ENCODE assay signal across 1 cellular context in the genomic region with DNA sequence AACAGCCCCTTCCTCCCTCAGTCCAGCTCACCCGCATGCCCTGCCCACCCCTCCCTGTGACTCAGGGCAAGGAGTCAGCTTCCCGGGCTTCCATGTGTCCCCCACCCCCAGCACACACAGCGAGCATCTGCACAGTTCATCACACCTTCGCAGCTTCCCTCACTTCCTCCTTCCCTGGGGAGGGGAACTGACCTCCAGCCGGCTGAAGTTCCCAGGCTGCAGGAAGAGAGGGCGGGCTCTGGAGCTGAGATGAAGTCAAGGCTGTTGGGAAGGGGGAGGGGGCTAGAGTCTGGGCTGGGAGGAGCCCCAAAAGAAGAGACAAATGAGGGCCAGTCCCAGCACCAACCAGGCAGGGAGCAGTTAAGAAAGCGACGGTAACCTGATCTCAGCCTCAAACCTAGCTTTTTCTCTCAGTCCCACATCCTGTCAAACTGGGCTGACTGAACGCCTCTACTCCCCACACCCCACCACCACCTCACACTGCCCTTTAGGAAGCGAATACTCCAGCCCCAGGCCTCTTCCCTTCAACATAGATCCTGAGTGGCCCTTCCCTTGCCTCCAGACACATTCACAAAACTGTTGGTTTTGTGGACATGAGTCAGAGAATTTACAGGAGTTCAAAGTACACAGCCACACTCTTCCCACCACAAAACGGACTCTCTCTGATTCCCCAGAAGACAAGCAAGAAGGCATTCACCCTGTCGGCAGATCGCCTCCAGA.
A peak's percentile ranks its signal among the peaks of the same experiment; 100 is the strongest.
TF ChIP-seq lines count a peak whose summit lies in the region.

No MANE protein-coding gene starts in this region.

TF ChIP-seq in HEK293, 187 proteins besides CTCF, POLR2A, EP300 and RAD21 (continued from another document):
- TF ChIP-seq, protein P1, sequence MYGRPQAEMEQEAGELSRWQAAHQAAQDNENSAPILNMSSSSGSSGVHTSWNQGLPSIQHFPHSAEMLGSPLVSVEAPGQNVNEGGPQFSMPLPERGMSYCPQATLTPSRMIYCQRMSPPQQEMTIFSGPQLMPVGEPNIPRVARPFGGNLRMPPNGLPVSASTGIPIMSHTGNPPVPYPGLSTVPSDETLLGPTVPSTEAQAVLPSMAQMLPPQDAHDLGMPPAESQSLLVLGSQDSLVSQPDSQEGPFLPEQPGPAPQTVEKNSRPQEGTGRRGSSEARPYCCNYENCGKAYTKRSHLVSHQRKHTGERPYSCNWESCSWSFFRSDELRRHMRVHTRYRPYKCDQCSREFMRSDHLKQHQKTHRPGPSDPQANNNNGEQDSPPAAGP (tag by site-specific recombination; IDR thresholded peaks at IDR 0.05) = peak; percentile 84
- TF ChIP-seq ZEB2 (tag by site-specific recombination; IDR thresholded peaks at IDR 0.05) = peak; percentile 58; the same call in 1 of the 2 replicates
- TF ChIP-seq SP3 (tag by site-specific recombination; IDR thresholded peaks at IDR 0.05) = peak; percentile 82
- no peak for TF ChIP-seq SALL2 (tag by site-specific recombination; IDR thresholded peaks at IDR 0.05; ENCODE audit: borderline replicate concordance)
- TF ChIP-seq ZNF112 (tag by site-specific recombination; IDR thresholded peaks at IDR 0.05) = no peak
- TF ChIP-seq ZBTB1 (tag by site-specific recombination; IDR thresholded peaks at IDR 0.05) = no peak
- TF ChIP-seq, protein P2, sequence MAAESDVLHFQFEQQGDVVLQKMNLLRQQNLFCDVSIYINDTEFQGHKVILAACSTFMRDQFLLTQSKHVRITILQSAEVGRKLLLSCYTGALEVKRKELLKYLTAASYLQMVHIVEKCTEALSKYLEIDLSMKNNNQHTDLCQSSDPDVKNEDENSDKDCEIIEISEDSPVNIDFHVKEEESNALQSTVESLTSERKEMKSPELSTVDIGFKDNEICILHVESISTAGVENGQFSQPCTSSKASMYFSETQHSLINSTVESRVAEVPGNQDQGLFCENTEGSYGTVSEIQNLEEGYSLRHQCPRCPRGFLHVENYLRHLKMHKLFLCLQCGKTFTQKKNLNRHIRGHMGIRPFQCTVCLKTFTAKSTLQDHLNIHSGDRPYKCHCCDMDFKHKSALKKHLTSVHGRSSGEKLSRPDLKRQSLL (tag by site-specific recombination; IDR thresholded peaks at IDR 0.05) = peak; percentile 95
- TF ChIP-seq ZBTB17 (tag by site-specific recombination; IDR thresholded peaks at IDR 0.05) = peak; percentile 69
- TF ChIP-seq ZNF529 (tag by site-specific recombination; IDR thresholded peaks at IDR 0.05; ENCODE audit: insufficient replicate concordance) = no peak
- no peak for TF ChIP-seq KLF7 (tag by site-specific recombination; IDR thresholded peaks at IDR 0.05; ENCODE audit: borderline replicate concordance)
- TF ChIP-seq, protein P3, sequence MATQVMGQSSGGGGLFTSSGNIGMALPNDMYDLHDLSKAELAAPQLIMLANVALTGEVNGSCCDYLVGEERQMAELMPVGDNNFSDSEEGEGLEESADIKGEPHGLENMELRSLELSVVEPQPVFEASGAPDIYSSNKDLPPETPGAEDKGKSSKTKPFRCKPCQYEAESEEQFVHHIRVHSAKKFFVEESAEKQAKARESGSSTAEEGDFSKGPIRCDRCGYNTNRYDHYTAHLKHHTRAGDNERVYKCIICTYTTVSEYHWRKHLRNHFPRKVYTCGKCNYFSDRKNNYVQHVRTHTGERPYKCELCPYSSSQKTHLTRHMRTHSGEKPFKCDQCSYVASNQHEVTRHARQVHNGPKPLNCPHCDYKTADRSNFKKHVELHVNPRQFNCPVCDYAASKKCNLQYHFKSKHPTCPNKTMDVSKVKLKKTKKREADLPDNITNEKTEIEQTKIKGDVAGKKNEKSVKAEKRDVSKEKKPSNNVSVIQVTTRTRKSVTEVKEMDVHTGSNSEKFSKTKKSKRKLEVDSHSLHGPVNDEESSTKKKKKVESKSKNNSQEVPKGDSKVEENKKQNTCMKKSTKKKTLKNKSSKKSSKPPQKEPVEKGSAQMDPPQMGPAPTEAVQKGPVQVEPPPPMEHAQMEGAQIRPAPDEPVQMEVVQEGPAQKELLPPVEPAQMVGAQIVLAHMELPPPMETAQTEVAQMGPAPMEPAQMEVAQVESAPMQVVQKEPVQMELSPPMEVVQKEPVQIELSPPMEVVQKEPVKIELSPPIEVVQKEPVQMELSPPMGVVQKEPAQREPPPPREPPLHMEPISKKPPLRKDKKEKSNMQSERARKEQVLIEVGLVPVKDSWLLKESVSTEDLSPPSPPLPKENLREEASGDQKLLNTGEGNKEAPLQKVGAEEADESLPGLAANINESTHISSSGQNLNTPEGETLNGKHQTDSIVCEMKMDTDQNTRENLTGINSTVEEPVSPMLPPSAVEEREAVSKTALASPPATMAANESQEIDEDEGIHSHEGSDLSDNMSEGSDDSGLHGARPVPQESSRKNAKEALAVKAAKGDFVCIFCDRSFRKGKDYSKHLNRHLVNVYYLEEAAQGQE (tag by site-specific recombination; IDR thresholded peaks at IDR 0.05) = no peak
- no peak for TF ChIP-seq ZNF510 (tag by site-specific recombination; IDR thresholded peaks at IDR 0.05; ENCODE audit: insufficient replicate concordance)
- 0 out of 2 replicates have a peak, but pooled peaks have one; percentile 12 for TF ChIP-seq ZSCAN30 (tag by site-specific recombination; IDR thresholded peaks at IDR 0.05)
- TF ChIP-seq, protein P4, sequence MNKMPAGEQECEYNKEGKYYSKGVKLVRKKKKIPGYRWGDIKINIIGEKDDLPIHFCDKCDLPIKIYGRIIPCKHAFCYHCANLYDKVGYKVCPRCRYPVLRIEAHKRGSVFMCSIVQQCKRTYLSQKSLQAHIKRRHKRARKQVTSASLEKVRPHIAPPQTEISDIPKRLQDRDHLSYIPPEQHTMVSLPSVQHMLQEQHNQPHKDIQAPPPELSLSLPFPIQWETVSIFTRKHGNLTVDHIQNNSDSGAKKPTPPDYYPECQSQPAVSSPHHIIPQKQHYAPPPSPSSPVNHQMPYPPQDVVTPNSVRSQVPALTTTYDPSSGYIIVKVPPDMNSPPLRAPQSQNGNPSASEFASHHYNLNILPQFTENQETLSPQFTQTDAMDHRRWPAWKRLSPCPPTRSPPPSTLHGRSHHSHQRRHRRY (tag by site-specific recombination; IDR thresholded peaks at IDR 0.05) = no peak
- TF ChIP-seq ZNF341 (tag by site-specific recombination; IDR thresholded peaks at IDR 0.05; ENCODE audit: low read depth) = peak; percentile 94
- TF ChIP-seq ZNF600 (tag by site-specific recombination; IDR thresholded peaks at IDR 0.05) = peak; percentile 92
- TF ChIP-seq, protein P5, sequence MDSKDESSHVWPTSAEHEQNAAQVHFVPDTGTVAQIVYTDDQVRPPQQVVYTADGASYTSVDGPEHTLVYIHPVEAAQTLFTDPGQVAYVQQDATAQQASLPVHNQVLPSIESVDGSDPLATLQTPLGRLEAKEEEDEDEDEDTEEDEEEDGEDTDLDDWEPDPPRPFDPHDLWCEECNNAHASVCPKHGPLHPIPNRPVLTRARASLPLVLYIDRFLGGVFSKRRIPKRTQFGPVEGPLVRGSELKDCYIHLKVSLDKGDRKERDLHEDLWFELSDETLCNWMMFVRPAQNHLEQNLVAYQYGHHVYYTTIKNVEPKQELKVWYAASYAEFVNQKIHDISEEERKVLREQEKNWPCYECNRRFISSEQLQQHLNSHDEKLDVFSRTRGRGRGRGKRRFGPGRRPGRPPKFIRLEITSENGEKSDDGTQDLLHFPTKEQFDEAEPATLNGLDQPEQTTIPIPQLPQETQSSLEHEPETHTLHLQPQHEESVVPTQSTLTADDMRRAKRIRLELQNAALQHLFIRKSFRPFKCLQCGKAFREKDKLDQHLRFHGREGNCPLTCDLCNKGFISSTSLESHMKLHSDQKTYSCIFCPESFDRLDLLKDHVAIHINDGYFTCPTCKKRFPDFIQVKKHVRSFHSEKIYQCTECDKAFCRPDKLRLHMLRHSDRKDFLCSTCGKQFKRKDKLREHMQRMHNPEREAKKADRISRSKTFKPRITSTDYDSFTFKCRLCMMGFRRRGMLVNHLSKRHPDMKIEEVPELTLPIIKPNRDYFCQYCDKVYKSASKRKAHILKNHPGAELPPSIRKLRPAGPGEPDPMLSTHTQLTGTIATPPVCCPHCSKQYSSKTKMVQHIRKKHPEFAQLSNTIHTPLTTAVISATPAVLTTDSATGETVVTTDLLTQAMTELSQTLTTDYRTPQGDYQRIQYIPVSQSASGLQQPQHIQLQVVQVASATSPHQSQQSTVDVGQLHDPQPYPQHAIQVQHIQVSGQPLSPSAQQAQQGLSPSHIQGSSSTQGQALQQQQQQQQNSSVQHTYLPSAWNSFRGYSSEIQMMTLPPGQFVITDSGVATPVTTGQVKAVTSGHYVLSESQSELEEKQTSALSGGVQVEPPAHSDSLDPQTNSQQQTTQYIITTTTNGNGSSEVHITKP (tag by site-specific recombination; IDR thresholded peaks at IDR 0.05) = peak; percentile 55
- peak; percentile 89 for TF ChIP-seq PRDM1 (tag by site-specific recombination; IDR thresholded peaks at IDR 0.05)
- TF ChIP-seq, protein P6, sequence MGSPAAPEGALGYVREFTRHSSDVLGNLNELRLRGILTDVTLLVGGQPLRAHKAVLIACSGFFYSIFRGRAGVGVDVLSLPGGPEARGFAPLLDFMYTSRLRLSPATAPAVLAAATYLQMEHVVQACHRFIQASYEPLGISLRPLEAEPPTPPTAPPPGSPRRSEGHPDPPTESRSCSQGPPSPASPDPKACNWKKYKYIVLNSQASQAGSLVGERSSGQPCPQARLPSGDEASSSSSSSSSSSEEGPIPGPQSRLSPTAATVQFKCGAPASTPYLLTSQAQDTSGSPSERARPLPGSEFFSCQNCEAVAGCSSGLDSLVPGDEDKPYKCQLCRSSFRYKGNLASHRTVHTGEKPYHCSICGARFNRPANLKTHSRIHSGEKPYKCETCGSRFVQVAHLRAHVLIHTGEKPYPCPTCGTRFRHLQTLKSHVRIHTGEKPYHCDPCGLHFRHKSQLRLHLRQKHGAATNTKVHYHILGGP (tag by site-specific recombination; IDR thresholded peaks at IDR 0.05) = no peak
- TF ChIP-seq HOXD13 (CRISPR knock-in tag; IDR thresholded peaks at IDR 0.05; ENCODE audit: borderline replicate concordance) = no peak
- no peak for TF ChIP-seq ZNF558 (tag by site-specific recombination; IDR thresholded peaks at IDR 0.05)
- TF ChIP-seq ZNF658 (tag by site-specific recombination; IDR thresholded peaks at IDR 0.05) = no peak
- TF ChIP-seq, protein P7, sequence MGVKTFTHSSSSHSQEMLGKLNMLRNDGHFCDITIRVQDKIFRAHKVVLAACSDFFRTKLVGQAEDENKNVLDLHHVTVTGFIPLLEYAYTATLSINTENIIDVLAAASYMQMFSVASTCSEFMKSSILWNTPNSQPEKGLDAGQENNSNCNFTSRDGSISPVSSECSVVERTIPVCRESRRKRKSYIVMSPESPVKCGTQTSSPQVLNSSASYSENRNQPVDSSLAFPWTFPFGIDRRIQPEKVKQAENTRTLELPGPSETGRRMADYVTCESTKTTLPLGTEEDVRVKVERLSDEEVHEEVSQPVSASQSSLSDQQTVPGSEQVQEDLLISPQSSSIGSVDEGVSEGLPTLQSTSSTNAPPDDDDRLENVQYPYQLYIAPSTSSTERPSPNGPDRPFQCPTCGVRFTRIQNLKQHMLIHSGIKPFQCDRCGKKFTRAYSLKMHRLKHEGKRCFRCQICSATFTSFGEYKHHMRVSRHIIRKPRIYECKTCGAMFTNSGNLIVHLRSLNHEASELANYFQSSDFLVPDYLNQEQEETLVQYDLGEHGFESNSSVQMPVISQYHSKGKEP (tag by site-specific recombination; IDR thresholded peaks at IDR 0.05) = no peak
- peak; percentile 97 for TF ChIP-seq ZIC2 (tag by site-specific recombination; IDR thresholded peaks at IDR 0.05)
- TF ChIP-seq ZFP37 (tag by site-specific recombination; IDR thresholded peaks at IDR 0.05) = no peak
- peak; percentile 79 for TF ChIP-seq ZNF501 (tag by site-specific recombination; IDR thresholded peaks at IDR 0.05)
- no peak for TF ChIP-seq MYNN (tag by site-specific recombination; IDR thresholded peaks at IDR 0.05; ENCODE audit: borderline replicate concordance)
- TF ChIP-seq, protein P8, sequence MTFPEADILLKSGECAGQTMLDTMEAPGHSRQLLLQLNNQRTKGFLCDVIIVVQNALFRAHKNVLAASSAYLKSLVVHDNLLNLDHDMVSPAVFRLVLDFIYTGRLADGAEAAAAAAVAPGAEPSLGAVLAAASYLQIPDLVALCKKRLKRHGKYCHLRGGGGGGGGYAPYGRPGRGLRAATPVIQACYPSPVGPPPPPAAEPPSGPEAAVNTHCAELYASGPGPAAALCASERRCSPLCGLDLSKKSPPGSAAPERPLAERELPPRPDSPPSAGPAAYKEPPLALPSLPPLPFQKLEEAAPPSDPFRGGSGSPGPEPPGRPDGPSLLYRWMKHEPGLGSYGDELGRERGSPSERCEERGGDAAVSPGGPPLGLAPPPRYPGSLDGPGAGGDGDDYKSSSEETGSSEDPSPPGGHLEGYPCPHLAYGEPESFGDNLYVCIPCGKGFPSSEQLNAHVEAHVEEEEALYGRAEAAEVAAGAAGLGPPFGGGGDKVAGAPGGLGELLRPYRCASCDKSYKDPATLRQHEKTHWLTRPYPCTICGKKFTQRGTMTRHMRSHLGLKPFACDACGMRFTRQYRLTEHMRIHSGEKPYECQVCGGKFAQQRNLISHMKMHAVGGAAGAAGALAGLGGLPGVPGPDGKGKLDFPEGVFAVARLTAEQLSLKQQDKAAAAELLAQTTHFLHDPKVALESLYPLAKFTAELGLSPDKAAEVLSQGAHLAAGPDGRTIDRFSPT (tag by site-specific recombination; IDR thresholded peaks at IDR 0.05) = no peak
- no peak for TF ChIP-seq ZFP41 (tag by site-specific recombination; IDR thresholded peaks at IDR 0.05; ENCODE audit: borderline replicate concordance)
- no peak for TF ChIP-seq ZNF785 (tag by site-specific recombination; IDR thresholded peaks at IDR 0.05)
- no peak for TF ChIP-seq ZNF292 (tag by site-specific recombination; IDR thresholded peaks at IDR 0.05; ENCODE audit: borderline replicate concordance, low read depth)
- TF ChIP-seq ZNF24 (tag by site-specific recombination; IDR thresholded peaks at IDR 0.05) = no peak
- no peak for TF ChIP-seq ZSCAN16 (tag by site-specific recombination; IDR thresholded peaks at IDR 0.05)
- peak; percentile 65 for TF ChIP-seq SP7 (tag by site-specific recombination; IDR thresholded peaks at IDR 0.05)
- TF ChIP-seq ZBTB8A (tag by site-specific recombination; IDR thresholded peaks at IDR 0.05) = peak; percentile 70
